Comparison of ENCODE assay signal across 27 cellular contexts in the genomic region with DNA sequence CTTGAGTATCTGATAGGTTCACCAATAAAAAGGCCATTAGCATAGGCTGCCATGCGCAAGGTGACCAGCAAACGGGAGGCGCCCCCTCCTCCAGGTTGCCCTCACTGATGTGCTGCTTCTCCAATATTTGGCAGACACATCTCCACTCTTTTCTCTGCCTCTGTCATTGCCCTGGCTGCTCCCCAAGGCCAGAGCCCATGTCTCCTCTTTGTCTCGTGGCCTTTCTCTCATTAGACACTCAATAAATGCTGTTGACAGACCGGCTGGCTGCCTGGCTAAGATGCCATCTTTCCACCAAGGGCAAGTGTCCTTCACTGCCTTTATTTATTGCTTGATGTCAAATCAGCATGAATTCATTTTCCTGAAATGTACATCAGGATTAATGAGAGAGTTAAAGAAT.
"Had no signal": no experiment of that assay in that cellular context is flagged by ENCODE, and none has a peak within 500 bp of the region (broad histone marks: within the 10 kb centered on the region; RNA-seq: fewer than 3 reads in every experiment).

No MANE protein-coding gene starts in this region.

- H3K4me1 Mint-ChIP-seq: immature natural killer cell; naive thymus-derived CD8-positive, alpha-beta T cell; nephron; neural crest cell; stimulated activated memory B cell treated with anti-CD40 and anti-IgM and Interleukin-4, amounts not matched to agents 10 μg/mL and 1 μg/mL and 100 μg/mL, for 72 hours; stimulated activated naive CD8-positive, alpha-beta T cell treated with anti-CD3 and anti-CD28 coated beads, Interleukin-15, amount 100 ng/mL, for 72 hours had no signal

- H3K36me3 ChIP-seq: lower lobe of right lung, pancreas, prostate gland, right lobe of liver, tibial nerve, upper lobe of left lung, vagina had no signal

- H3K27me3 ChIP-seq: pancreas, right lobe of liver, tibial nerve, upper lobe of left lung, vagina had no signal

- H3K36me3 Mint-ChIP-seq: immature natural killer cell; naive thymus-derived CD8-positive, alpha-beta T cell; stimulated activated memory B cell treated with anti-CD40 and anti-IgM and Interleukin-4, amounts not matched to agents 10 μg/mL and 1 μg/mL and 100 μg/mL, for 72 hours had no signal

- H3K27ac Mint-ChIP-seq: immature natural killer cell; naive thymus-derived CD8-positive, alpha-beta T cell; nephron; stimulated activated memory B cell treated with anti-CD40 and anti-IgM and Interleukin-4, amounts not matched to agents 10 μg/mL and 1 μg/mL and 100 μg/mL, for 72 hours had no signal

- H3K4me3 ChIP-seq: lower lobe of right lung, pancreas, prostate gland, right lobe of liver, smooth muscle cell, tibial nerve, upper lobe of left lung, vagina had no signal

- H3K27ac ChIP-seq: lower lobe of right lung, pancreas, prostate gland, right lobe of liver, tibial nerve, upper lobe of left lung, vagina had no signal

- H3K9me3 Mint-ChIP-seq: stimulated activated memory B cell treated with anti-CD40 and anti-IgM and Interleukin-4, amounts not matched to agents 10 μg/mL and 1 μg/mL and 100 μg/mL, for 72 hours had no signal

- H3K27me3 Mint-ChIP-seq: stimulated activated memory B cell treated with anti-CD40 and anti-IgM and Interleukin-4, amounts not matched to agents 10 μg/mL and 1 μg/mL and 100 μg/mL, for 72 hours; stimulated activated naive CD8-positive, alpha-beta T cell treated with anti-CD3 and anti-CD28 coated beads, Interleukin-15, amount 100 ng/mL, for 72 hours had no signal

- H3K9me3 ChIP-seq: lower lobe of right lung, pancreas, prostate gland, right lobe of liver, tibial nerve, upper lobe of left lung, vagina had no signal

- ATAC-seq: lower lobe of right lung; naive thymus-derived CD8-positive, alpha-beta T cell; pancreas; right lobe of liver; stimulated activated memory B cell treated with anti-CD40 and anti-IgM and Interleukin-4, amounts not matched to agents 10 μg/mL and 1 μg/mL and 100 μg/mL, for 72 hours; stimulated activated naive CD8-positive, alpha-beta T cell treated with anti-CD3 and anti-CD28 coated beads, Interleukin-15, amount 100 ng/mL, for 72 hours had no signal

- H3K4me1 ChIP-seq: lower lobe of right lung, pancreas, prostate gland, right lobe of liver, tibial nerve, upper lobe of left lung, vagina had no signal

- H3K4me2 ChIP-seq: smooth muscle cell had no signal

- H3K4me3 Mint-ChIP-seq: immature natural killer cell; naive thymus-derived CD8-positive, alpha-beta T cell; nephron; neural crest cell; stimulated activated memory B cell treated with anti-CD40 and anti-IgM and Interleukin-4, amounts not matched to agents 10 μg/mL and 1 μg/mL and 100 μg/mL, for 72 hours; stimulated activated naive CD8-positive, alpha-beta T cell treated with anti-CD3 and anti-CD28 coated beads, Interleukin-15, amount 100 ng/mL, for 72 hours had no signal

- DNase-seq: hippocampal formation; immature natural killer cell; kidney; lower lobe of right lung; mammary epithelial cell; mesenchymal stem cell; naive thymus-derived CD8-positive, alpha-beta T cell; nucleus accumbens; pancreas; posterior cingulate gyrus; retina; right lobe of liver; stimulated activated CD4-positive, alpha-beta T cell treated with anti-CD3 and anti-CD28 coated beads, Interleukin-1b, Interleukin-23, amount 100 ng/mL, for 48 hours; stimulated activated CD4-positive, alpha-beta T cell treated with anti-CD3 and anti-CD28 coated beads, Interleukin-2, amount 100 ng/mL, for 48 hours; stimulated activated CD4-positive, alpha-beta T cell treated with anti-CD3 and anti-CD28 coated beads, Interleukin-4, amount 100 ng/mL, for 4 hours; stimulated activated CD8-positive, alpha-beta memory T cell treated with anti-CD3 and anti-CD28 coated beads, Interleukin-4, amount 100 ng/mL, for 48 hours; stimulated activated naive CD4-positive, alpha-beta T cell treated with Interleukin-2 at 50 U/mL for 16 hours; stimulated activated naive CD8-positive, alpha-beta T cell treated with anti-CD3 and anti-CD28 coated beads, Interleukin-15, amount 100 ng/mL, for 72 hours; substantia nigra; upper lobe of left lung had no signal
